ENCODE assay signal across 12 cellular contexts in the genomic region with DNA sequence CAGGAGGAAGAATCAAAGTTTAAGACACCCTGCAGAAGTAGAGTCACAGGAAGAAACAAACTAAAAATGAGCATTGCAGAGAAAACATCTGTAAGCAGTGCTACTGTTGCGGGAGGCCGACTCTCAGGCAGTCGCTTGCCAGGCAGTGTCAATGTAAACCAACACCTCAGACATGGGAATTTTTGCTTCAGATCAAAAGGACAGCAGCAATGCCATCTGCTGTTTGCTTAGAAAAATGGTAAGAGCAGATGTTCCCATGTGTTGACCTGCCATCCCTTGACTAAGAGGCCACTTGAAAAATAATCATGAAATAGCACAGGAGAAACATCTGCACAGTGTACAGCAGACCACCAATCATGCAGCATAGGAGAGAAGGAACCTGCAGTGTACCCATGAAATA.
DNase-seq lines count a peak whose midpoint lies in the region; ATAC-seq and TF ChIP-seq lines count a peak whose summit lies in the region.
"Had no signal": no experiment of that assay in that cellular context is flagged by ENCODE, and none has a peak within 500 bp of the region (broad histone marks: within the 10 kb centered on the region; RNA-seq: fewer than 3 reads in every experiment).

No MANE protein-coding gene starts in this region.

- H3K27ac Mint-ChIP-seq in Calu3 (ENCODE audit: unreplicated experiment), result peak overlapping the region; percentile 82

- intact Hi-C loops in Calu3 (cut with micrococcal nuclease; ENCODE audit: unreplicated experiment), result loop anchor here (10.0 kb wide), 1 partner anchor 139 kb away; no protein-coding TSS in a partner anchor

- H3K9me3 Mint-ChIP-seq in Calu3 (ENCODE audit: low read depth, unreplicated experiment), result no peaks in the 10 kb centered on the region

- no peaks in the 10 kb centered on the region for H3K27me3 ChIP-seq in upper lobe of left lung
- H3K27me3 ChIP-seq: body of pancreas had no signal

- H3K27me3 Mint-ChIP-seq in Calu3 (ENCODE audit: unreplicated experiment), result no peaks in the 10 kb centered on the region

- H3K4me1 ChIP-seq in upper lobe of left lung, result peaks cover 0 to 3% (median 0%) of the 10 kb centered on the region in 4 donors
- H3K4me1 ChIP-seq: body of pancreas had no signal

- peaks cover 66% of the 10 kb centered on the region for H3K4me1 Mint-ChIP-seq in Calu3 (ENCODE audit: low read depth, unreplicated experiment)

- peak; percentile 5; the same call in 1 of the 2 replicates for TF ChIP-seq RAD21 in Ishikawa (IDR thresholded peaks at IDR 0.05; ENCODE audit: low read depth)

- no peak for TF ChIP-seq POLR2A in upper lobe of left lung (IDR thresholded peaks at IDR 0.05)

- H3K9me3 ChIP-seq in upper lobe of left lung, result no peaks in the 10 kb centered on the region
- H3K9me3 ChIP-seq: body of pancreas had no signal

- no peaks in the 10 kb centered on the region for H3K36me3 Mint-ChIP-seq in Calu3 (ENCODE audit: insufficient read depth, unreplicated experiment)

- TF ChIP-seq CTCF in Calu3 (IDR thresholded peaks at IDR 0.05; ENCODE audit: unreplicated experiment) (no peak), choroid plexus epithelial cell (conservative IDR thresholded peaks at IDR 0.05; ENCODE audit: low read depth, low read length) (peak; percentile 17), upper lobe of left lung (IDR thresholded peaks at IDR 0.05) (no peak)

- no peak for DNase-seq in Calu3
- peak; percentile 13 for DNase-seq in NCI-H446 treated with DMSO at 0.1 percent for 48 hours (lab: John Stamatoyannopoulos, UW)
- peak; percentile 58 for DNase-seq in choroid plexus epithelial cell (ENCODE audit: low read depth)
- DNase-seq in upper lobe of left lung, result no peak
- DNase-seq in stimulated activated CD4-positive, alpha-beta T cell treated with anti-CD3 and anti-CD28 coated beads, Interleukin-4, amount 100 ng/mL, for 24 hours, result no peak
- no peak for DNase-seq in foreskin melanocyte
- DNase-seq: activated T-cell treated with anti-CD3 and anti-CD28 coated beads, Interleukin-2, amount 50 U/mL, for 1 hour; stimulated activated naive CD4-positive, alpha-beta T cell treated with Interleukin-2 at 50 U/mL for 16 hours had no signal

- H3K36me3 ChIP-seq in upper lobe of left lung, result no peaks in the 10 kb centered on the region

- ATAC-seq in upper lobe of left lung (ENCODE audit: low FRiP score in 2 of 2) (no peak), GM18520 (IDR thresholded peaks at IDR 0.05; ENCODE audit: unreplicated experiment) (no peak)
- ATAC-seq: body of pancreas, Panc1 had no signal

- BruUV-seq in Calu3 (replicated peaks; lab: Mats Ljungman, UMichigan), result no TSS peak

- H3K27ac ChIP-seq in upper lobe of left lung, result no peak overlapping the region
- H3K27ac ChIP-seq: body of pancreas had no signal

- 73 to 81% methylated on average over 3 of the region's 3 CpGs for WGBS in upper lobe of left lung, 2 donors

- CTCF ChIA-PET in Calu3 (lab: Charles Lee), result no interaction called here

- H3K4me3 ChIP-seq in choroid plexus epithelial cell (ENCODE audit: low read depth, low read length) (no peak overlapping the region), upper lobe of left lung (no peak overlapping the region)
- H3K4me3 ChIP-seq: body of pancreas had no signal

- no peak for TF ChIP-seq EP300 in Ishikawa (IDR thresholded peaks at IDR 0.05; ENCODE audit: borderline replicate concordance)
- TF ChIP-seq EP300 in upper lobe of left lung (IDR thresholded peaks at IDR 0.05), result no peak

- no peak overlapping the region for H3K4me3 Mint-ChIP-seq in Calu3 (ENCODE audit: low read depth, unreplicated experiment)

TF ChIP-seq in Ishikawa, 13 proteins besides CTCF, POLR2A, EP300 and RAD21:
- TF ChIP-seq CREB1 (IDR thresholded peaks at IDR 0.05; ENCODE audit: low read depth), result no peak

Comparison
In these comparisons a context has a peak if more than half of its experiments do, and no peak if none do; other contexts are left out.
1. DNase-seq: peak in NCI-H446 treated with DMSO at 0.1 percent for 48 hours (single experiment) and choroid plexus epithelial cell (single experiment); none in Calu3 (single experiment), upper lobe of left lung (0 of 2), stimulated activated CD4-positive, alpha-beta T cell treated with anti-CD3 and anti-CD28 coated beads, Interleukin-4, amount 100 ng/mL, for 24 hours (single experiment) and foreskin melanocyte (single experiment).